6 cellular contexts compared by ENCODE assay signal in the genomic region with DNA sequence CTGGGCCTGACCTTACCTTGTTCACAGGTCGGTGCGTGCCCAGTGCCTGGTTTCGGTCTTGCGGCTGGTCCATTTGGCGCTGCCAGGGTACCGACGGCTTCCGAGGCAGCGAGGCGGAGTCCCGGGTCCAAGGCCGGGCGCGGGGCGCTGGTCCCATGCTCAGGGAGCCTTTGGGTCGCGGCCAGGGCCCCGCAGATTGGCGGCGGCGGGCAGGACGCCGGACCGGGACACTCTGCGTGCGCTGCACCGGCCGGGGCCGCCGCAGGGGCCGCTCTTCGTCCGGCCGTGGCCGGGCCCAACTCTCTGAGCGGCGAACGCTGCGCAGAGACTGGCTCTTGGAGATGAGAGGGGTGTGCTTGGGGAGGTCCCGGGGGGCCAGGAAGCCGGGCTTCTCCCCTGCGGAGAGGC. TPM values are rescaled to one million over a fixed set of nuclear protein-coding genes. Genes with fewer than 3 reads are reported as not detected.
DNase-seq lines count a peak whose midpoint lies in the region; ATAC-seq, FAIRE-seq and TF ChIP-seq lines count a peak whose summit lies in the region.

No MANE protein-coding gene starts in this region.

- WGBS in suprapubic skin, result 24% methylated on average over 8 of the region's 42 CpGs

- no peak for ATAC-seq in HG03378 (IDR thresholded peaks at IDR 0.05; ENCODE audit: unreplicated experiment)
- no peak for ATAC-seq in HG03095 (IDR thresholded peaks at IDR 0.05; ENCODE audit: unreplicated experiment)

- no peak overlapping the region for H3K4me3 Mint-ChIP-seq in astrocyte (ENCODE audit: unreplicated experiment)
- H3K4me3 Mint-ChIP-seq in CD4-positive, alpha-beta memory T cell, result no peak overlapping the region

- no peak for TF ChIP-seq POLR2A in suprapubic skin (IDR thresholded peaks at IDR 0.05)

- no peaks in the 10 kb centered on the region for H4K20me1 ChIP-seq in astrocyte (ENCODE audit: insufficient read depth, low read length)

- no peak overlapping the region for H3K27ac ChIP-seq in astrocyte (ENCODE audit: low read depth, low read length)
- H3K27ac ChIP-seq in suprapubic skin, result no peak overlapping the region
- H3K27ac ChIP-seq in CD4-positive, alpha-beta memory T cell (ENCODE audit: low read depth, low read length), result no peak overlapping the region

- no peak for TF ChIP-seq EP300 in suprapubic skin (IDR thresholded peaks at IDR 0.05)

- TF ChIP-seq CTCF in astrocyte (IDR thresholded peaks at IDR 0.05; ENCODE audit: insufficient read depth, low read depth, low read length), result no peak
- peak in 1 of 2 donors; percentile 24 for TF ChIP-seq CTCF in suprapubic skin (IDR thresholded peaks at IDR 0.05)

- DNase-seq in astrocyte (ENCODE audit: low read depth) (no peak), suprapubic skin (ENCODE audit: low spot score in 2 of 2) (no peak)
- no peak for DNase-seq in CD4-positive, alpha-beta memory T cell

- peaks cover 6% of the 10 kb centered on the region for H3K4me1 ChIP-seq in astrocyte (ENCODE audit: insufficient read depth, low read length)
- H3K4me1 ChIP-seq in suprapubic skin, result peaks cover 43% of the 10 kb centered on the region
- peaks cover 27% of the 10 kb centered on the region for H3K4me1 ChIP-seq in CD4-positive, alpha-beta memory T cell (ENCODE audit: insufficient read depth, low read length)

- H2AFZ ChIP-seq in astrocyte (ENCODE audit: low read depth, low read length), result peak overlapping the region; percentile 89

- peaks cover 45% of the 10 kb centered on the region for H3K27me3 Mint-ChIP-seq in astrocyte (ENCODE audit: low read depth, unreplicated experiment)
- H3K27me3 Mint-ChIP-seq in CD4-positive, alpha-beta memory T cell, result no peaks in the 10 kb centered on the region

- peaks cover 3% of the 10 kb centered on the region for H3K36me3 Mint-ChIP-seq in astrocyte (ENCODE audit: low read depth, unreplicated experiment)
- peaks cover 42 to 52% of the 10 kb centered on the region in 2 donors for H3K36me3 Mint-ChIP-seq in CD4-positive, alpha-beta memory T cell

- no peaks in the 10 kb centered on the region for H3K4me1 Mint-ChIP-seq in astrocyte (ENCODE audit: low read depth, unreplicated experiment)
- H3K4me1 Mint-ChIP-seq in CD4-positive, alpha-beta memory T cell, result peaks cover 13 to 38% (median 25%) of the 10 kb centered on the region in 4 donors

- no peak overlapping the region for H3K27ac Mint-ChIP-seq in astrocyte (ENCODE audit: unreplicated experiment)
- H3K27ac Mint-ChIP-seq in CD4-positive, alpha-beta memory T cell, result peak overlapping the region in 1 of 7 donors; percentile 9

- H3K36me3 ChIP-seq in astrocyte (ENCODE audit: insufficient read depth, low read length) (no peaks in the 10 kb centered on the region), suprapubic skin (no peaks in the 10 kb centered on the region)
- peaks cover 48% of the 10 kb centered on the region for H3K36me3 ChIP-seq in CD4-positive, alpha-beta memory T cell (ENCODE audit: insufficient read depth, low read length)

- H3K79me2 ChIP-seq in astrocyte (ENCODE audit: insufficient read depth, low read length), result no peaks in the 10 kb centered on the region

- POLR2A ChIA-PET in CD4-positive, alpha-beta memory T cell (lab: Charles Lee; ENCODE audit: partially characterized antibody), result interaction anchor here (1.5 to 9.0 kb wide), 3 partner anchors 12 to 98 kb away, joined by 8 to 180 read pairs (median 28); partner anchors contain the start of genes AKAP8L and RASAL3

- no peak for FAIRE-seq in astrocyte (lab: Jason Lieb, UNC)

- H3K4me3 ChIP-seq in astrocyte (ENCODE audit: insufficient read depth, low read depth, low read length), result peak overlapping the region; percentile 24
- peak overlapping the region; percentile 60 for H3K4me3 ChIP-seq in iPS-18c (ENCODE audit: insufficient read depth, low read depth, low read length)
- peak overlapping the region; percentile 54 for H3K4me3 ChIP-seq in suprapubic skin
- no peak overlapping the region for H3K4me3 ChIP-seq in CD4-positive, alpha-beta memory T cell (ENCODE audit: low read length in 2 of 2)

- H3K4me2 ChIP-seq in astrocyte (ENCODE audit: low read length), result peak overlapping the region; percentile 85

- H3K9me3 Mint-ChIP-seq in astrocyte (ENCODE audit: unreplicated experiment), result peaks cover 5% of the 10 kb centered on the region
- peaks cover 0 to 2% (median 0%) of the 10 kb centered on the region in 8 donors for H3K9me3 Mint-ChIP-seq in CD4-positive, alpha-beta memory T cell

- peak overlapping the region; percentile 27 for H3K9ac ChIP-seq in astrocyte (ENCODE audit: low read length)

- intact Hi-C loops in CD4-positive, alpha-beta memory T cell (cut with micrococcal nuclease), result no loop called here

- H3K9me3 ChIP-seq in astrocyte (ENCODE audit: insufficient read depth, low read depth, low read length) (no peaks in the 10 kb centered on the region), iPS-18c (ENCODE audit: control insufficient read depth, insufficient read depth, low read length) (peaks cover 2% of the 10 kb centered on the region), suprapubic skin (no peaks in the 10 kb centered on the region)
- H3K9me3 ChIP-seq in CD4-positive, alpha-beta memory T cell (ENCODE audit: control insufficient read depth in 1 of 2, low read length in 2 of 2), result no peaks in the 10 kb centered on the region

- H3K27me3 ChIP-seq in astrocyte (ENCODE audit: insufficient read depth, low read length) (peaks cover 17% of the 10 kb centered on the region), suprapubic skin (peaks cover 30% of the 10 kb centered on the region)
- no peaks in the 10 kb centered on the region for H3K27me3 ChIP-seq in CD4-positive, alpha-beta memory T cell (ENCODE audit: insufficient read depth, low read length)

- CTCF ChIA-PET in CD4-positive, alpha-beta memory T cell (lab: Charles Lee; ENCODE audit: partially characterized antibody), result interaction anchor here (1.3 to 2.0 kb wide), 3 partner anchors 34 to 102 kb away, joined by 4 to 11 read pairs (median 5); partner anchors contain the start of gene AKAP8L

RNA-seq across cellular contexts. Expression of gene WIZ, which starts 3.3 kb away (rescaled TPM):
- total RNA-seq in astrocyte, result 43.8 and 45.3 TPM in 2 replicates
- total RNA-seq in suprapubic skin, result 10 to 100 TPM; 39.1 to 44.9 (median 41.0) TPM
- total RNA-seq in CD4-positive, alpha-beta memory T cell, result 10 to 100 TPM; 28.7 to 30.0 TPM
- polyA plus RNA-seq in CD4-positive, alpha-beta memory T cell, result 1 to 10 TPM in 1 of 2 donors, under 1 TPM in 1; 0.03 to 2.5 TPM

RNA-seq across cellular contexts. Expression of gene RASAL3, which starts 11.2 kb away (rescaled TPM):
- total RNA-seq in astrocyte (0.14 TPM in 1 of 2 replicates, not detected in the other), suprapubic skin (1 to 10 TPM in 2 of 4 donors, under 1 TPM in 2; 0.70 to 2.4 (median 1.0) TPM)
- total RNA-seq in CD4-positive, alpha-beta memory T cell, result 100 to 1,000 TPM; 229 to 238 TPM
- 100 to 1,000 TPM in 1 of 2 donors, 10 to 100 TPM in 1; 37.4 to 106 TPM for polyA plus RNA-seq in CD4-positive, alpha-beta memory T cell

RNA-seq across cellular contexts. Expression of gene PGLYRP2, which starts 26.2 kb away (rescaled TPM):
- total RNA-seq in astrocyte (not detected in 2 replicates), suprapubic skin (under 1 TPM in 1 of 4 donors, not detected in 3; 0.21 TPM)
- under 1 TPM; 0.61 to 0.91 TPM for total RNA-seq in CD4-positive, alpha-beta memory T cell
- under 1 TPM; 0.19 to 0.23 TPM for polyA plus RNA-seq in CD4-positive, alpha-beta memory T cell

RNA-seq across cellular contexts. Expression of gene AKAP8L, which starts 34.3 kb away (rescaled TPM):
- total RNA-seq in astrocyte, result 101 and 105 TPM in 2 replicates
- 100 to 1,000 TPM in 2 of 4 donors, 10 to 100 TPM in 2; 97.5 to 259 (median 118) TPM for total RNA-seq in suprapubic skin
- total RNA-seq in CD4-positive, alpha-beta memory T cell, result 100 to 1,000 TPM; 177 to 182 TPM
- 10 to 100 TPM; 31.4 to 61.4 TPM for polyA plus RNA-seq in CD4-positive, alpha-beta memory T cell

RNA-seq across cellular contexts. Expression of gene CYP4F22, which starts 55.2 kb away (rescaled TPM):
- not detected in 2 replicates for total RNA-seq in astrocyte
- 10 to 100 TPM; 26.0 to 77.7 (median 55.5) TPM for total RNA-seq in suprapubic skin
- under 1 TPM; 0.44 to 0.61 TPM for total RNA-seq in CD4-positive, alpha-beta memory T cell
- 1 to 10 TPM; 1.1 to 1.7 TPM for polyA plus RNA-seq in CD4-positive, alpha-beta memory T cell

Comparison
In these comparisons a context has a peak if more than half of its experiments do, and no peak if none do; other contexts are left out.
1. H3K4me3 ChIP-seq: peak in astrocyte (single experiment), iPS-18c (single experiment) and suprapubic skin (single experiment); none in CD4-positive, alpha-beta memory T cell (0 of 2).
2. RNA of gene RASAL3, which starts 11.2 kb away (total RNA-seq): 229 to 238 TPM in CD4-positive, alpha-beta memory T cell; 0.70 to 2.4 TPM in suprapubic skin and 0.14 TPM in astrocyte; every median in the first group is over 10 times any median in the second.